ENCODE assay signal across 21 cellular contexts in the genomic region with DNA sequence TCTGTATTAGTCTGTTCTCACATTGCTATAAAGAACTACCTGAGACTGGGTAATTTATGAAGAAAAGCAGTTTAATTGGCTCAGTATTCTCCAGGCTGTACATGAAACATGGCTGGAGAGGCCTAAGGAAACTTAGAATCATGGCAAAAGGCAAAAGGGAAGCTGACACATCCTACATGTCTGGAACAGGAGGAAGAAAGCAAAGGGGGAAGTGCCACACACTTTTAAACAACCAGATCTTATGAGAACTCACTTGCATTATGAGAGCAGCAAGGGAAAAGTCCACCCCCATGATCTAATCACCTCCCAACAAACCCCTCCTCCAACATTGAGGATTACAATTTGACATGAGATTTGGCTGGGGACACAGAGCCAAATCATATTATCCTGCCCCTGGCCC.
"Had no signal": no experiment of that assay in that cellular context is flagged by ENCODE, and none has a peak within 500 bp of the region (broad histone marks: within the 10 kb centered on the region; RNA-seq: fewer than 3 reads in every experiment).

No MANE protein-coding gene starts in this region.

- H3K27ac Mint-ChIP-seq: activated CD4-positive, alpha-beta T cell treated with anti-CD3 and anti-CD28 coated beads for 36 hours; activated naive CD8-positive, alpha-beta T cell treated with anti-CD3 and anti-CD28 coated beads, Interleukin-2, amount 10 ng/mL, durations not matched to agents 7 days and 5 days; naive thymus-derived CD8-positive, alpha-beta T cell; stimulated activated naive CD8-positive, alpha-beta T cell treated with anti-CD3 and anti-CD28 coated beads, Interleukin-15, amount 100 ng/mL, for 72 hours; WTC11 had no signal

- H3K4me3 ChIP-seq: cardiac muscle cell, hepatocyte, pancreas, smooth muscle cell, suprapubic skin, transverse colon, vagina had no signal

- ATAC-seq: activated CD4-positive, alpha-beta T cell treated with anti-CD3 and anti-CD28 coated beads for 36 hours; left cardiac atrium; naive thymus-derived CD8-positive, alpha-beta T cell; pancreas; sciatic nerve; stimulated activated naive CD8-positive, alpha-beta T cell treated with anti-CD3 and anti-CD28 coated beads, Interleukin-15, amount 100 ng/mL, for 72 hours had no signal

- H3K9me3 ChIP-seq: pancreas, vagina had no signal

- H3K4me3 Mint-ChIP-seq: activated CD4-positive, alpha-beta T cell treated with anti-CD3 and anti-CD28 coated beads for 36 hours; activated naive CD8-positive, alpha-beta T cell treated with anti-CD3 and anti-CD28 coated beads, Interleukin-2, amount 10 ng/mL, durations not matched to agents 7 days and 5 days; naive thymus-derived CD8-positive, alpha-beta T cell; stimulated activated naive CD8-positive, alpha-beta T cell treated with anti-CD3 and anti-CD28 coated beads, Interleukin-15, amount 100 ng/mL, for 72 hours; WTC11 had no signal

- H3K27me3 Mint-ChIP-seq: activated CD4-positive, alpha-beta T cell treated with anti-CD3 and anti-CD28 coated beads for 36 hours; activated naive CD8-positive, alpha-beta T cell treated with anti-CD3 and anti-CD28 coated beads, Interleukin-2, amount 10 ng/mL, durations not matched to agents 7 days and 5 days; stimulated activated naive CD8-positive, alpha-beta T cell treated with anti-CD3 and anti-CD28 coated beads, Interleukin-15, amount 100 ng/mL, for 72 hours had no signal

- H3K27me3 ChIP-seq: cardiac muscle cell, hepatocyte, pancreas, suprapubic skin, transverse colon, vagina had no signal

- H3K4me1 ChIP-seq: pancreas, suprapubic skin, transverse colon, vagina had no signal

- H3K36me3 Mint-ChIP-seq: activated naive CD8-positive, alpha-beta T cell treated with anti-CD3 and anti-CD28 coated beads, Interleukin-2, amount 10 ng/mL, durations not matched to agents 7 days and 5 days had no signal

- H3K36me3 ChIP-seq: cardiac muscle cell, pancreas, suprapubic skin, transverse colon, vagina had no signal

- H3K4me1 Mint-ChIP-seq: activated CD4-positive, alpha-beta T cell treated with anti-CD3 and anti-CD28 coated beads for 36 hours; activated naive CD8-positive, alpha-beta T cell treated with anti-CD3 and anti-CD28 coated beads, Interleukin-2, amount 10 ng/mL, durations not matched to agents 7 days and 5 days; stimulated activated naive CD8-positive, alpha-beta T cell treated with anti-CD3 and anti-CD28 coated beads, Interleukin-15, amount 100 ng/mL, for 72 hours had no signal

- DNase-seq: activated CD4-positive, alpha-beta T cell treated with anti-CD3 and anti-CD28 coated beads for 36 hours; activated CD4-positive, alpha-beta T cell treated with anti-CD3 and anti-CD28 coated beads, Interleukin-2, amount 50 U/mL, for 48 hours; activated naive CD8-positive, alpha-beta T cell treated with anti-CD3 and anti-CD28 coated beads, Interleukin-2, amount 10 ng/mL, durations not matched to agents 7 days and 5 days; activated T-cell treated with anti-CD3 and anti-CD28 coated beads for 4 hours; amygdala; foreskin fibroblast; left cardiac atrium; mesendoderm; naive thymus-derived CD8-positive, alpha-beta T cell; stimulated activated CD4-positive, alpha-beta T cell treated with anti-CD3 and anti-CD28 coated beads, Interleukin-4, amount 100 ng/mL, for 1 hour; stimulated activated naive CD8-positive, alpha-beta T cell treated with anti-CD3 and anti-CD28 coated beads, Interleukin-15, amount 100 ng/mL, for 72 hours; transverse colon had no signal

- H3K27ac ChIP-seq: cardiac muscle cell, epithelial cell of prostate, hepatocyte, pancreas, suprapubic skin, transverse colon, vagina had no signal
